Comparison of ENCODE assay signal across 9 cellular contexts in the genomic region with DNA sequence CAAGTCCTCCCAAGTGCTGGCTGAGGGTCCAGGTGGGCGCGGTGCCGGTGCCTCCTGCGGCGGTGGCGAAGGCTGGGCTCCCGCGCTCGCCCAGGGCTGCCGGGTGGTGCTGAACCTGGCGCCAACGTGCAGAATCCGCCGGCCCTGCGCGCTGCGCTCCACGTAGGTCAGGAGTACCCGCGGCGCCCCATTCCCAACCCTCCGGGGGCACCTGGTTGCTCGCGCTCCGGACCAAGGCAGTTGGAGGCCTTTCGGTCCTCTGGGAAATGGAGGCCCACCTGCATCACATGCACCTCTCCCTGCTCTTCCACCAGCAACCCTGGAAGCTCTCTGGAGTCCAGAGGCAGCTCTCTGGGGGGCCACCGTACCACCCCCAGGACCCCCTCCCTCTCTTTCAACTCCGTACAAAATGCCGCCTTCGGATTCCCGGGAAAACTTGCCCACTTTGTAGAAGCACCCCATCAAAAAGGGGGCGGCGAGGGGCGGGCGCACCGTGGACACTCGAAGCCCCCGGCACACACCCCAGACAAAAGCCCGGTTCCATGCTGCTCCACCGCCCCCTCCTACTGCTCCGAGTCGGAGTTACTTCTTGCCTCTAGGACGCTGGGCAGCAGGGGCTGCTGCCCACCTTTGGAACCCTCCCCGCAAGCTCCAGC. TPM values are rescaled to one million over a fixed set of nuclear protein-coding genes. Genes with fewer than 3 reads are reported as not detected.
DNase-seq lines count a peak whose midpoint lies in the region; ATAC-seq and TF ChIP-seq lines count a peak whose summit lies in the region.
"Had no signal": no experiment of that assay in that cellular context is flagged by ENCODE, and none has a peak within 500 bp of the region (broad histone marks: within the 10 kb centered on the region; RNA-seq: fewer than 3 reads in every experiment).

No MANE protein-coding gene starts in this region.

- CTCF ChIA-PET in CD8-positive, alpha-beta memory T cell (lab: Charles Lee), result no interaction called here

- H3K9ac ChIP-seq in BLaER1, result peak overlapping the region; percentile 68
- no peak overlapping the region for H3K9ac ChIP-seq in liver (ENCODE audit: low read depth in 1 of 2, low read length in 2 of 2)

- peaks cover 47% of the 10 kb centered on the region for H3K27me3 ChIP-seq in BLaER1
- H3K27me3 ChIP-seq in liver (ENCODE audit: control insufficient read depth in 4 of 4, insufficient read depth in 4 of 4, low read length in 3 of 4), result peaks cover 2 to 15% (median 7%) of the 10 kb centered on the region in 4 donors
- H3K27me3 ChIP-seq in CD8-positive, alpha-beta memory T cell (ENCODE audit: insufficient read depth, low read length, poor library complexity, severe bottlenecking), result no peaks in the 10 kb centered on the region

- H3K9me3 Mint-ChIP-seq in type B pancreatic cell, result no peaks in the 10 kb centered on the region
- H3K9me3 Mint-ChIP-seq in CD8-positive, alpha-beta memory T cell, result peaks cover 0 to 3% (median 0%) of the 10 kb centered on the region in 5 donors

- H3K4me1 Mint-ChIP-seq in type B pancreatic cell (ENCODE audit: unreplicated experiment), result peaks cover 19% of the 10 kb centered on the region
- H3K4me1 Mint-ChIP-seq in CD8-positive, alpha-beta memory T cell, result no peaks in the 10 kb centered on the region

- peak overlapping the region; percentile 88 for H3K4me3 Mint-ChIP-seq in type B pancreatic cell
- H3K4me3 Mint-ChIP-seq in CD8-positive, alpha-beta memory T cell, result peak overlapping the region in 1 of 7 donors; percentile 67

- WGBS in liver, result 3% methylated on average over 44 of the region's 44 CpGs

- no peak for TF ChIP-seq CTCF in liver (IDR thresholded peaks at IDR 0.05; ENCODE audit: low read depth, low read length, missing input control)
- no peak for TF ChIP-seq CTCF in type B pancreatic cell (conservative IDR thresholded peaks at IDR 0.05)

- H3K9me3 ChIP-seq in BLaER1, result peaks cover 17% of the 10 kb centered on the region; the same call in 1 of the 2 replicates
- H3K9me3 ChIP-seq in liver (ENCODE audit: control insufficient read depth in 4 of 4, low read length in 3 of 4), result no peaks in the 10 kb centered on the region
- no peaks in the 10 kb centered on the region for H3K9me3 ChIP-seq in CD8-positive, alpha-beta memory T cell (ENCODE audit: low read length)
- H3K9me3 ChIP-seq: neutrophil had no signal

- TF ChIP-seq RAD21 in liver (IDR thresholded peaks at IDR 0.05), result no peak

- H3K27ac ChIP-seq in BLaER1, result peak overlapping the region; percentile 20
- H3K27ac ChIP-seq in liver (ENCODE audit: low read depth in 1 of 2, low read length in 2 of 2), result no peak overlapping the region
- H3K27ac ChIP-seq in CD8-positive, alpha-beta memory T cell (ENCODE audit: low read depth, low read length), result no peak overlapping the region
- H3K27ac ChIP-seq: neutrophil had no signal

- H3K4me1 ChIP-seq in BLaER1, result peaks cover 7% of the 10 kb centered on the region; the same call in 1 of the 2 replicates
- H3K4me1 ChIP-seq in liver (ENCODE audit: control insufficient read depth in 4 of 4, insufficient read depth in 4 of 4, low read length in 3 of 4), result peaks cover 8 to 20% (median 14%) of the 10 kb centered on the region in 4 donors
- no peaks in the 10 kb centered on the region for H3K4me1 ChIP-seq in CD8-positive, alpha-beta memory T cell (ENCODE audit: insufficient read depth, low read length)

- H3K36me3 ChIP-seq in BLaER1 (no peaks in the 10 kb centered on the region), liver (ENCODE audit: control insufficient read depth in 4 of 4, insufficient read depth in 3 of 4, low read depth in 1 of 4, low read length in 3 of 4) (no peaks in the 10 kb centered on the region)
- H3K36me3 ChIP-seq in CD8-positive, alpha-beta memory T cell (ENCODE audit: insufficient read depth, low read length), result no peaks in the 10 kb centered on the region
- H3K36me3 ChIP-seq: neutrophil had no signal

- H3K36me3 Mint-ChIP-seq in type B pancreatic cell, result peaks cover 13% of the 10 kb centered on the region
- H3K36me3 Mint-ChIP-seq in CD8-positive, alpha-beta memory T cell, result no peaks in the 10 kb centered on the region

- no peaks in the 10 kb centered on the region for H4K20me1 ChIP-seq in BLaER1

- ATAC-seq in GM21367 (IDR thresholded peaks at IDR 0.05; ENCODE audit: unreplicated experiment) (peak; percentile 35), HG02798 (IDR thresholded peaks at IDR 0.05; ENCODE audit: poor library complexity, unreplicated experiment) (no peak)

- DNase-seq in NCI-H226 (peak; percentile 11), cerebellum (ENCODE audit: low spot score) (peak; percentile 58), type B pancreatic cell (ENCODE audit: extremely low spot score, unreplicated experiment) (no peak)
- DNase-seq in CD8-positive, alpha-beta memory T cell, result no peak

- peaks cover 32% of the 10 kb centered on the region for H3K27me3 Mint-ChIP-seq in type B pancreatic cell
- H3K27me3 Mint-ChIP-seq in CD8-positive, alpha-beta memory T cell, result peaks cover 30 to 72% of the 10 kb centered on the region in 2 donors

- POLR2A ChIA-PET in CD8-positive, alpha-beta memory T cell (lab: Charles Lee), result no interaction called here

- H3K4me2 ChIP-seq in BLaER1, result peak overlapping the region; percentile 75

- H3K4me3 ChIP-seq in BLaER1 (peak overlapping the region; percentile 69), liver (ENCODE audit: low read depth in 1 of 3, low read length in 3 of 3) (peak overlapping the region in 2 of 3 donors; percentile 24 to 54)
- no peak overlapping the region for H3K4me3 ChIP-seq in CD8-positive, alpha-beta memory T cell (ENCODE audit: low read length)

- peak overlapping the region; percentile 48 for H3K27ac Mint-ChIP-seq in type B pancreatic cell
- no peak overlapping the region for H3K27ac Mint-ChIP-seq in CD8-positive, alpha-beta memory T cell

TF ChIP-seq in liver, 16 proteins besides CTCF, POLR2A, EP300 and RAD21 (continues in another document):
- TF ChIP-seq ZBTB33 (IDR thresholded peaks at IDR 0.05) (no peak), FOXA2 (IDR thresholded peaks at IDR 0.05) (no peak), FOXA1 (IDR thresholded peaks at IDR 0.05) (no peak), JUND (IDR thresholded peaks at IDR 0.05) (no peak), REST (IDR thresholded peaks at IDR 0.05) (no peak), HNF4G (IDR thresholded peaks at IDR 0.05) (no peak), SP1 (IDR thresholded peaks at IDR 0.05) (no peak), YY1 (IDR thresholded peaks at IDR 0.05) (no peak), NR2F2 (IDR thresholded peaks at IDR 0.05) (no peak)
- TF ChIP-seq, protein P1, sequence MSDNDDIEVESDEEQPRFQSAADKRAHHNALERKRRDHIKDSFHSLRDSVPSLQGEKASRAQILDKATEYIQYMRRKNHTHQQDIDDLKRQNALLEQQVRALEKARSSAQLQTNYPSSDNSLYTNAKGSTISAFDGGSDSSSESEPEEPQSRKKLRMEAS (IDR thresholded peaks at IDR 0.05), result no peak
- TF ChIP-seq, protein P2, sequence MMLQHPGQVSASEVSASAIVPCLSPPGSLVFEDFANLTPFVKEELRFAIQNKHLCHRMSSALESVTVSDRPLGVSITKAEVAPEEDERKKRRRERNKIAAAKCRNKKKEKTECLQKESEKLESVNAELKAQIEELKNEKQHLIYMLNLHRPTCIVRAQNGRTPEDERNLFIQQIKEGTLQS (IDR thresholded peaks at IDR 0.05), result no peak

RNA-seq across cellular contexts. Expression of gene SLC16A9, which starts 0.7 kb away (rescaled TPM):
- total RNA-seq in cerebellum (19.9 TPM), liver (1 to 10 TPM in 1 of 2 donors, under 1 TPM in 1; 0.59 to 9.3 TPM), type B pancreatic cell (ENCODE audit: low replicate concordance) (10.0 and 18.2 TPM in 2 replicates)
- under 1 TPM; 0.18 to 0.59 TPM for polyA plus RNA-seq in liver
- total RNA-seq in CD8-positive, alpha-beta memory T cell, result under 1 TPM; 0.27 to 0.31 TPM
- polyA plus RNA-seq in CD8-positive, alpha-beta memory T cell, result not detected

RNA-seq across cellular contexts. Expression of gene MRLN, which starts 44.3 kb away (rescaled TPM):
- total RNA-seq in cerebellum, result 12.2 TPM
- not detected for total RNA-seq in liver
- not detected for polyA plus RNA-seq in liver
- total RNA-seq in type B pancreatic cell (ENCODE audit: low replicate concordance), result 0.75 and 1.3 TPM in 2 replicates
- total RNA-seq in CD8-positive, alpha-beta memory T cell, result not detected
- polyA plus RNA-seq in CD8-positive, alpha-beta memory T cell, result not detected

Comparison
In these comparisons a context has a peak if more than half of its experiments do, and no peak if none do; other contexts are left out.
1. DNase-seq: peak in NCI-H226 (single experiment) and cerebellum (single experiment); none in type B pancreatic cell (single experiment) and CD8-positive, alpha-beta memory T cell (0 of 5).